25 cellular contexts compared by ENCODE assay signal in genomic region chr9:125816321-125816720, GRCh38.
"Had no signal": no experiment of that assay in that cellular context is flagged by ENCODE, and none has a peak within 500 bp of the region (broad histone marks: within the 10 kb centered on the region; RNA-seq: fewer than 3 reads in every experiment).

No MANE protein-coding gene starts in this region.

- H3K27me3 ChIP-seq: brain microvascular endothelial cell had no signal

- H3K36me3 Mint-ChIP-seq: activated naive CD4-positive, alpha-beta T cell treated with anti-CD3 and anti-CD28 coated beads, Interleukin-2, amount 10 ng/mL, durations not matched to agents 7 days and 5 days had no signal

- H3K36me3 ChIP-seq: brain microvascular endothelial cell had no signal

- DNase-seq: activated CD4-positive, alpha-beta memory T cell treated with anti-CD3 and anti-CD28 coated beads, Interleukin-2, amount 10 ng/mL, durations not matched to agents 7 days and 5 days; activated CD4-positive, alpha-beta T cell treated with anti-CD3 and anti-CD28 coated beads for 36 hours; activated CD4-positive, alpha-beta T cell treated with anti-CD3 and anti-CD28 coated beads, Interleukin-2, amount 50 U/mL, for 1 hour; activated gamma-delta T cell treated with Interleukin-2 at 50 U/mL for 16 hours; activated naive CD4-positive, alpha-beta T cell treated with anti-CD3 and anti-CD28 coated beads, Interleukin-2, amount 10 ng/mL, durations not matched to agents 7 days and 5 days; activated naive CD8-positive, alpha-beta T cell treated with anti-CD3 and anti-CD28 coated beads for 36 hours; activated T-cell treated with anti-CD3 and anti-CD28 coated beads for 4 hours; activated T-cell treated with anti-CD3 and anti-CD28 coated beads, Interleukin-2, amount 50 U/mL, for 48 hours; brain microvascular endothelial cell; Karpas-422; MM.1S; NCI-H1105; NCI-H1436; NCI-H1694 treated with DMSO at 0.1 percent for 48 hours; NCI-H2029 treated with DMSO at 0.1 percent for 48 hours; NCI-H345; NCI-H510A; NCI-H526 treated with DMSO at 0.1 percent for 48 hours; SHP77 treated with DMSO at 0.1 percent for 48 hours; T1000 had no signal

- FAIRE-seq: RCC 7860, TTC549 had no signal

- H3K27ac Mint-ChIP-seq: activated CD4-positive, alpha-beta memory T cell treated with anti-CD3 and anti-CD28 coated beads, Interleukin-2, amount 10 ng/mL, durations not matched to agents 7 days and 5 days; activated CD4-positive, alpha-beta T cell treated with anti-CD3 and anti-CD28 coated beads for 36 hours; activated naive CD4-positive, alpha-beta T cell treated with anti-CD3 and anti-CD28 coated beads, Interleukin-2, amount 10 ng/mL, durations not matched to agents 7 days and 5 days; activated naive CD8-positive, alpha-beta T cell treated with anti-CD3 and anti-CD28 coated beads for 36 hours; activated T-helper 17 cell treated with anti-CD3 and anti-CD28 coated beads, Interleukin-2, amount 50 U/mL, for 72 hours; T-helper 1 cell treated with Interleukin-12 subunit alpha and Interleukin-12 subunit beta and Interleukin-4 antibody, amounts not matched to agents 30 μg/mL and 1 μg/mL, for 36 hours had no signal

- H3K9me3 Mint-ChIP-seq: activated CD4-positive, alpha-beta memory T cell treated with anti-CD3 and anti-CD28 coated beads, Interleukin-2, amount 10 ng/mL, durations not matched to agents 7 days and 5 days; activated naive CD4-positive, alpha-beta T cell treated with anti-CD3 and anti-CD28 coated beads, Interleukin-2, amount 10 ng/mL, durations not matched to agents 7 days and 5 days; activated naive CD8-positive, alpha-beta T cell treated with anti-CD3 and anti-CD28 coated beads for 36 hours; activated T-helper 17 cell treated with anti-CD3 and anti-CD28 coated beads, Interleukin-2, amount 50 U/mL, for 72 hours; T-helper 1 cell treated with Interleukin-12 subunit alpha and Interleukin-12 subunit beta and Interleukin-4 antibody, amounts not matched to agents 30 μg/mL and 1 μg/mL, for 36 hours had no signal

- H3K4me3 Mint-ChIP-seq: activated CD4-positive, alpha-beta memory T cell treated with anti-CD3 and anti-CD28 coated beads, Interleukin-2, amount 10 ng/mL, durations not matched to agents 7 days and 5 days; activated CD4-positive, alpha-beta T cell treated with anti-CD3 and anti-CD28 coated beads for 36 hours; activated naive CD4-positive, alpha-beta T cell treated with anti-CD3 and anti-CD28 coated beads, Interleukin-2, amount 10 ng/mL, durations not matched to agents 7 days and 5 days; activated naive CD8-positive, alpha-beta T cell treated with anti-CD3 and anti-CD28 coated beads for 36 hours; activated T-helper 17 cell treated with anti-CD3 and anti-CD28 coated beads, Interleukin-2, amount 50 U/mL, for 72 hours; T-helper 1 cell treated with Interleukin-12 subunit alpha and Interleukin-12 subunit beta and Interleukin-4 antibody, amounts not matched to agents 30 μg/mL and 1 μg/mL, for 36 hours had no signal

- ATAC-seq: activated T-helper 17 cell treated with anti-CD3 and anti-CD28 coated beads, Interleukin-2, amount 50 U/mL, for 72 hours had no signal

- H3K27me3 Mint-ChIP-seq: activated CD4-positive, alpha-beta memory T cell treated with anti-CD3 and anti-CD28 coated beads, Interleukin-2, amount 10 ng/mL, durations not matched to agents 7 days and 5 days; activated CD4-positive, alpha-beta T cell treated with anti-CD3 and anti-CD28 coated beads for 36 hours; activated naive CD4-positive, alpha-beta T cell treated with anti-CD3 and anti-CD28 coated beads, Interleukin-2, amount 10 ng/mL, durations not matched to agents 7 days and 5 days; activated naive CD8-positive, alpha-beta T cell treated with anti-CD3 and anti-CD28 coated beads for 36 hours; activated T-helper 17 cell treated with anti-CD3 and anti-CD28 coated beads, Interleukin-2, amount 50 U/mL, for 72 hours had no signal

- H3K27ac ChIP-seq: brain microvascular endothelial cell, VCaP had no signal

- H3K4me1 Mint-ChIP-seq: activated CD4-positive, alpha-beta memory T cell treated with anti-CD3 and anti-CD28 coated beads, Interleukin-2, amount 10 ng/mL, durations not matched to agents 7 days and 5 days; activated naive CD4-positive, alpha-beta T cell treated with anti-CD3 and anti-CD28 coated beads, Interleukin-2, amount 10 ng/mL, durations not matched to agents 7 days and 5 days; activated T-helper 17 cell treated with anti-CD3 and anti-CD28 coated beads, Interleukin-2, amount 50 U/mL, for 72 hours had no signal
